In the genomic region with DNA sequence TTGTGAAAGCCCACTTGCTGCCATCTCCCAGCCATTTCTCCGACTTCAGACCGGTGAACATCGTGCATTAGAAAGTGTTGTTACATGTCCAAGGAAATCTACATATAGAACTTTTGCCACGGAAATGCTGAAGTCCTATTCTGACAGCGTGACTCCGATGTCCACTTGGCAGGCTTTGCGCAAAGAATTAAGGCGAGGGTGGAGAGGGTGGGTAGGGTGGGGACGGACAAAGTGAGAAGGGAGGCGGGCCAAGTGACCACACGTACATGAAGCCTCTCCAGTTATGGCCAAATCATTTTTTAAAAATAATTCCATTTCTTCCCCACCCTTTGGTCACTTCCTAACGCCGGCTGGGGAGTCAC, we compare ENCODE assay signal across 8 cellular contexts. TPM values are rescaled to one million over a fixed set of nuclear protein-coding genes. Genes with fewer than 3 reads are reported as not detected.
DNase-seq lines count a peak whose midpoint lies in the region; ATAC-seq lines count a peak whose summit lies in the region.

No MANE protein-coding gene starts in this region.

- ATAC-seq in GM18867 (IDR thresholded peaks at IDR 0.05; ENCODE audit: unreplicated experiment) (no peak), HG03280 (IDR thresholded peaks at IDR 0.05; ENCODE audit: unreplicated experiment) (no peak)

- WGBS in HUES64, result 3% methylated on average over 13 of the region's 13 CpGs

- H3K27me3 ChIP-seq in HUES64 (ENCODE audit: insufficient read depth, low read length) (peaks cover 44% of the 10 kb centered on the region), muscle layer of duodenum (ENCODE audit: low read depth, low read length) (no peaks in the 10 kb centered on the region)

- H3K27ac ChIP-seq in HUES64 (ENCODE audit: low read depth, low read length), result no peak overlapping the region
- peak overlapping the region; percentile 53 for H3K27ac ChIP-seq in caudate nucleus (ENCODE audit: low read depth, low read length)
- peak overlapping the region; percentile 43 for H3K27ac ChIP-seq in muscle layer of duodenum (ENCODE audit: low read length)

- no peaks in the 10 kb centered on the region for H3K9me3 ChIP-seq in HUES64 (ENCODE audit: insufficient read depth, low read depth, low read length)
- no peaks in the 10 kb centered on the region for H3K9me3 ChIP-seq in muscle layer of duodenum (ENCODE audit: control insufficient read depth in 1 of 2, low read length in 2 of 2)

- peak overlapping the region; percentile 86 for H3K4me3 ChIP-seq in HUES64 (ENCODE audit: low read length)
- H3K4me3 ChIP-seq in muscle layer of duodenum (ENCODE audit: low read depth in 1 of 2, low read length in 2 of 2), result peak overlapping the region; percentile 73 to 80

- H3K36me3 ChIP-seq in HUES64 (ENCODE audit: insufficient read depth, low read length), result no peaks in the 10 kb centered on the region
- no peaks in the 10 kb centered on the region for H3K36me3 ChIP-seq in muscle layer of duodenum (ENCODE audit: control insufficient read depth in 1 of 2, insufficient read depth in 2 of 2, low read length in 2 of 2)

- no peak overlapping the region; the same call in 1 of the 2 replicates for H3K9ac ChIP-seq in HUES64 (ENCODE audit: low read depth, low read length)

- DNase-seq in AML-193 (lab: John Stamatoyannopoulos, UW) (peak; percentile 21 to 53), caudate nucleus (lab: John Stamatoyannopoulos, UW) (no peak), HCEC 1CT (no peak), germinal center (ENCODE audit: low spot score) (no peak)

- H3K4me1 ChIP-seq in HUES64 (ENCODE audit: insufficient read depth, low read length) (peaks cover 8% of the 10 kb centered on the region), muscle layer of duodenum (ENCODE audit: control insufficient read depth in 1 of 2, insufficient read depth in 2 of 2, low read length in 2 of 2) (peaks cover 4 to 31% of the 10 kb centered on the region in 2 donors)

RNA-seq across cellular contexts. Expression of gene ACO1, which starts 0.5 kb away (rescaled TPM):
- polyA plus RNA-seq in HUES64 (2013, experiment 1 of 2), result 33.0 TPM
- polyA plus RNA-seq in HUES64 (2013, experiment 2 of 2), result 36.4 TPM

Comparison
In these comparisons a context has a peak if more than half of its experiments do, and no peak if none do; other contexts are left out.
1. DNase-seq: peak in AML-193 (2 of 2); none in caudate nucleus (0 of 61), HCEC 1CT (single experiment) and germinal center (single experiment).